15 cellular contexts compared by ENCODE assay signal in genomic region chr17:81453049-81453448, GRCh38. TPM values are rescaled to one million over a fixed set of nuclear protein-coding genes. Genes with fewer than 3 reads are reported as not detected.
DNase-seq lines count a peak whose midpoint lies in the region; ATAC-seq and TF ChIP-seq lines count a peak whose summit lies in the region.
"Had no signal": no experiment of that assay in that cellular context is flagged by ENCODE, and none has a peak within 500 bp of the region (broad histone marks: within the 10 kb centered on the region; RNA-seq: fewer than 3 reads in every experiment).

No MANE protein-coding gene starts in this region.

- no peak for TF ChIP-seq CTCF in GM10266 (IDR thresholded peaks at IDR 0.05; ENCODE audit: control insufficient read depth, insufficient read depth, low read depth, missing control alignments)

- DNase-seq in NCI-H82 (lab: John Stamatoyannopoulos, UW) = peak; percentile 55
- no peak for DNase-seq in NCI-H82 treated with DMSO at 0.1 percent for 48 hours (lab: John Stamatoyannopoulos, UW; ENCODE audit: unreplicated experiment)
- DNase-seq in NCI-H128 (lab: John Stamatoyannopoulos, UW; ENCODE audit: unreplicated experiment) = peak; percentile 50
- peak; percentile 96 for DNase-seq in NCI-H345 (lab: John Stamatoyannopoulos, UW)
- DNase-seq in immature natural killer cell = no peak
- no peak for DNase-seq in GM10266 (ENCODE audit: extremely low spot score)
- no peak for DNase-seq in activated naive CD4-positive, alpha-beta T cell treated with anti-CD3 and anti-CD28 coated beads, Interleukin-2, amount 10 ng/mL, durations not matched to agents 7 days and 5 days
- DNase-seq: activated CD4-positive, alpha-beta T cell treated with anti-CD3 and anti-CD28 coated beads, Interleukin-2, amount 50 U/mL, for 48 hours; CD4-positive, alpha-beta memory T cell; cerebellar nuclear complex; kidney glomerular epithelial cell; nucleus accumbens; PC-9 had no signal

- no peaks in the 10 kb centered on the region for H3K36me3 Mint-ChIP-seq in immature natural killer cell
- no peaks in the 10 kb centered on the region for H3K36me3 Mint-ChIP-seq in activated naive CD4-positive, alpha-beta T cell treated with anti-CD3 and anti-CD28 coated beads, Interleukin-2, amount 10 ng/mL, durations not matched to agents 7 days and 5 days
- H3K36me3 Mint-ChIP-seq: CD4-positive, alpha-beta memory T cell had no signal

- ATAC-seq in GM18867 (IDR thresholded peaks at IDR 0.05; ENCODE audit: unreplicated experiment) = no peak

- H3K9me3 Mint-ChIP-seq in immature natural killer cell = no peaks in the 10 kb centered on the region
- H3K9me3 Mint-ChIP-seq in activated naive CD4-positive, alpha-beta T cell treated with anti-CD3 and anti-CD28 coated beads, Interleukin-2, amount 10 ng/mL, durations not matched to agents 7 days and 5 days = no peaks in the 10 kb centered on the region
- H3K9me3 Mint-ChIP-seq: activated T-helper 1 cell treated with anti-CD3 and anti-CD28 coated beads, Interleukin-12 subunit alpha, Interleukin-12 subunit beta, Interleukin-2, Interleukin-4 antibody, amounts not matched to agents 30 ng/mL and 10 ng/mL and 1 ng/mL, durations not matched to agents 14 hours and 24 hours and 36 hours; CD4-positive, alpha-beta memory T cell had no signal

- peaks cover 28 to 29% of the 10 kb centered on the region in 2 donors for H3K4me1 Mint-ChIP-seq in immature natural killer cell
- peaks cover 12% of the 10 kb centered on the region for H3K4me1 Mint-ChIP-seq in activated naive CD4-positive, alpha-beta T cell treated with anti-CD3 and anti-CD28 coated beads, Interleukin-2, amount 10 ng/mL, durations not matched to agents 7 days and 5 days

- peaks cover 3 to 16% (median 7%) of the 10 kb centered on the region in 3 donors for H3K27me3 Mint-ChIP-seq in immature natural killer cell (ENCODE audit: low read depth in 3 of 3)
- H3K27me3 Mint-ChIP-seq in activated naive CD4-positive, alpha-beta T cell treated with anti-CD3 and anti-CD28 coated beads, Interleukin-2, amount 10 ng/mL, durations not matched to agents 7 days and 5 days = peaks cover 14% of the 10 kb centered on the region
- H3K27me3 Mint-ChIP-seq: CD4-positive, alpha-beta memory T cell had no signal

- peak overlapping the region in 3 of 5 donors; percentile 28 to 60 (median 29) for H3K4me3 Mint-ChIP-seq in immature natural killer cell
- H3K4me3 Mint-ChIP-seq in activated naive CD4-positive, alpha-beta T cell treated with anti-CD3 and anti-CD28 coated beads, Interleukin-2, amount 10 ng/mL, durations not matched to agents 7 days and 5 days = no peak overlapping the region
- H3K4me3 Mint-ChIP-seq: activated T-helper 1 cell treated with anti-CD3 and anti-CD28 coated beads, Interleukin-12 subunit alpha, Interleukin-12 subunit beta, Interleukin-2, Interleukin-4 antibody, amounts not matched to agents 30 ng/mL and 10 ng/mL and 1 ng/mL, durations not matched to agents 14 hours and 24 hours and 36 hours had no signal

- CTCF ChIA-PET in activated naive CD4-positive, alpha-beta T cell treated with anti-CD3 and anti-CD28 coated beads, Interleukin-2, amount 10 ng/mL, durations not matched to agents 7 days and 5 days (lab: Charles Lee) = no interaction called here

- H3K27ac Mint-ChIP-seq in immature natural killer cell = peak overlapping the region in 2 of 6 donors; percentile 30 to 62
- no peak overlapping the region for H3K27ac Mint-ChIP-seq in activated naive CD4-positive, alpha-beta T cell treated with anti-CD3 and anti-CD28 coated beads, Interleukin-2, amount 10 ng/mL, durations not matched to agents 7 days and 5 days
- H3K27ac Mint-ChIP-seq: activated T-helper 1 cell treated with anti-CD3 and anti-CD28 coated beads, Interleukin-12 subunit alpha, Interleukin-12 subunit beta, Interleukin-2, Interleukin-4 antibody, amounts not matched to agents 30 ng/mL and 10 ng/mL and 1 ng/mL, durations not matched to agents 14 hours and 24 hours and 36 hours; CD4-positive, alpha-beta memory T cell had no signal

RNA-seq across cellular contexts. Expression of gene BAHCC1, which starts 57.8 kb away (rescaled TPM):
- polyA plus RNA-seq in immature natural killer cell = under 1 TPM in 1 of 3 donors, not detected in 2; 0.02 TPM
- polyA plus RNA-seq: CD4-positive, alpha-beta memory T cell had no signal

RNA-seq across cellular contexts. Expression of gene ACTG1, which starts 59.5 kb away (rescaled TPM):
- 1,000 to 10,000 TPM; 1,637 to 3,074 (median 2,788) TPM for polyA plus RNA-seq in immature natural killer cell

Comparison
In these comparisons a context has a peak if more than half of its experiments do, and no peak if none do; other contexts are left out.
1. DNase-seq: peak in NCI-H82 (single experiment), NCI-H128 (single experiment) and NCI-H345 (single experiment); none in NCI-H82 treated with DMSO at 0.1 percent for 48 hours (single experiment), immature natural killer cell (0 of 3), GM10266 (single experiment) and activated naive CD4-positive, alpha-beta T cell treated with anti-CD3 and anti-CD28 coated beads, Interleukin-2, amount 10 ng/mL, durations not matched to agents 7 days and 5 days (single experiment).